1 cellular context compared by ENCODE assay signal in the genomic region with DNA sequence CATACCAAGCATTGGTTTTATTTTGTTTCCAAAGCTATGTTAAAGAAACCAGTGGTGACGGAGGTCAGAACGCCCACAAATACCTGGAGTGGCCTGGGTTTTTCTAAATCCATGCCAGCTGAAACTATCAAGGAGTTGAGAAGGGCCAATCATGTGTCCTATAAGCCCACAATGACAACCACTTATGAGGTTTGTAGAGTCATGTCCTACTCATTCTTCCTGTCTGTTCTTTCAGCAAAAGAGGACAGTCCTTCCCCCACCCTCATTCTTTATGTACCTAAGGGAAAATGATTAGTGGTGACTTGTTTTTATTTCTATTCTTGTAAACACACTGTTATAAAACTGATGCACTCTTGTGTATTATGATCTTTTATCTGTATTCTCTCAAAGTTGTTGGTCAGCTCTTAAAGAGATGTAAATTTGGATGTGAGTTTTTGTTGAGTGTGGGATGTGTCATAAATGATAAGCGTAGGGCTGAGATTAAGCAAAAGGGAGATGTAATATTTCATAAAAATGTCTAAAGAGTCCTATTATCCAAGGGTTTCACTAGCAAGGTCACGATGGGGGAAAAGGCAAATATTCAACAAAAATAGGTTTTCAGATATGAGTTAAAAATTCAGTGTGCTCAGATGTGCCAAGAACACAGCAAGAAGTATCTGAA.
TF ChIP-seq lines count a peak whose summit lies in the region.

No MANE protein-coding gene starts in this region.

TF ChIP-seq in A549, 52 proteins besides CTCF, POLR2A, EP300 and RAD21 (continued from another document):
- TF ChIP-seq, protein P1, sequence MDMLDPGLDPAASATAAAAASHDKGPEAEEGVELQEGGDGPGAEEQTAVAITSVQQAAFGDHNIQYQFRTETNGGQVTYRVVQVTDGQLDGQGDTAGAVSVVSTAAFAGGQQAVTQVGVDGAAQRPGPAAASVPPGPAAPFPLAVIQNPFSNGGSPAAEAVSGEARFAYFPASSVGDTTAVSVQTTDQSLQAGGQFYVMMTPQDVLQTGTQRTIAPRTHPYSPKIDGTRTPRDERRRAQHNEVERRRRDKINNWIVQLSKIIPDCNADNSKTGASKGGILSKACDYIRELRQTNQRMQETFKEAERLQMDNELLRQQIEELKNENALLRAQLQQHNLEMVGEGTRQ (IDR thresholded peaks at IDR 0.05), result no peak
- no peak for TF ChIP-seq CHD2 (IDR thresholded peaks at IDR 0.05; ENCODE audit: low read length, partially characterized antibody)
TF ChIP-seq in A549: peak in this region for 0.
